8 cellular contexts compared by ENCODE assay signal in the genomic region with DNA sequence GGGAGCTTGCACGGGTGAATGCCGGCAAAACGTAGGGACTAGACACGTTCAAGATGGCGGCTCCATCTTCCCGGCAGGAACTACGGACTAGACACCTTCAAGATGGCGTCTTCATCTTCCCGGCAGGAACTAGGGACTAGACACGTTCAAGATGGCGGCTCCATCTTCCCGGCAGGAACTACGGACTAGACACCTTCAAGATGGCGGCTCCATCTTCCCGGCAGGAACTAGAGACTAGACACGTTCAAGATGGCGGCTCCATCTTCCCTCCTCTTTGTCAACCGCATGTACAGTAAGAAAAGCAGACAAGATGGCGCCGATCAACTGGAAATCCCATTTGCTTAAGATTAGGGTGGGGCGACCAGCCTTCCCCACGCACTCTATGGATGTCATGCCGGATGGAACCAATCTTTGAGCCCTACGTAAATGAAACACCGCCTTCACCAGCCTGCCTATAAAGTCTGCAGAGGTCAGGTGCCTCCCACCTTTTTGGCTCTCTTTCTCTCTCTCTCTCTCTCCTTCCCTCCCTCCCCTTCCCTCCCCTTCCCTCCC.
DNase-seq lines count a peak whose midpoint lies in the region; ATAC-seq and TF ChIP-seq lines count a peak whose summit lies in the region.

No MANE protein-coding gene starts in this region.

- DNase-seq in EH (ENCODE audit: low read depth) (peak; percentile 100), NCI-H2171 (lab: John Stamatoyannopoulos, UW) (peak; percentile 70), fibroblast of villous mesenchyme (ENCODE audit: low read depth) (peak; percentile 76), pons (ENCODE audit: low spot score) (peak; percentile 19)

- peaks cover 15% of the 10 kb centered on the region for H3K9me3 Mint-ChIP-seq in activated T-helper 17 cell treated with anti-CD3 and anti-CD28 coated beads, Interleukin-2, amount 50 U/mL, for 72 hours

- peak; percentile 96 for ATAC-seq in GM21786 (IDR thresholded peaks at IDR 0.05; ENCODE audit: unreplicated experiment)
- ATAC-seq in activated T-helper 17 cell treated with anti-CD3 and anti-CD28 coated beads, Interleukin-2, amount 50 U/mL, for 72 hours (replicated peaks): peak; percentile 95
- no peak for ATAC-seq in HG03280 (IDR thresholded peaks at IDR 0.05; ENCODE audit: unreplicated experiment)
- no peak for ATAC-seq in HG02610 (IDR thresholded peaks at IDR 0.05; ENCODE audit: unreplicated experiment)

- H3K4me3 ChIP-seq in fibroblast of villous mesenchyme (ENCODE audit: low read depth, low read length): no peak overlapping the region

- peaks cover 10% of the 10 kb centered on the region for H3K4me1 Mint-ChIP-seq in activated T-helper 17 cell treated with anti-CD3 and anti-CD28 coated beads, Interleukin-2, amount 50 U/mL, for 72 hours

- no peak for TF ChIP-seq CTCF in fibroblast of villous mesenchyme (IDR thresholded peaks at IDR 0.05; ENCODE audit: insufficient read depth, low read depth, low read length)

- H3K27ac Mint-ChIP-seq in activated T-helper 17 cell treated with anti-CD3 and anti-CD28 coated beads, Interleukin-2, amount 50 U/mL, for 72 hours: peak overlapping the region; percentile 83

- H3K36me3 Mint-ChIP-seq in activated T-helper 17 cell treated with anti-CD3 and anti-CD28 coated beads, Interleukin-2, amount 50 U/mL, for 72 hours (ENCODE audit: low read depth): no peaks in the 10 kb centered on the region

- no peaks in the 10 kb centered on the region for H3K27me3 Mint-ChIP-seq in activated T-helper 17 cell treated with anti-CD3 and anti-CD28 coated beads, Interleukin-2, amount 50 U/mL, for 72 hours

- peak overlapping the region; percentile 69 for H3K4me3 Mint-ChIP-seq in activated T-helper 17 cell treated with anti-CD3 and anti-CD28 coated beads, Interleukin-2, amount 50 U/mL, for 72 hours

Comparison
In these comparisons a context has a peak if more than half of its experiments do, and no peak if none do; other contexts are left out.
1. DNase-seq: peak in every context shown above with its lines; median percentile 100 in EH; 76 in fibroblast of villous mesenchyme; 70 in NCI-H2171; 19 in pons.
2. ATAC-seq: peak in GM21786 (single experiment) and activated T-helper 17 cell treated with anti-CD3 and anti-CD28 coated beads, Interleukin-2, amount 50 U/mL, for 72 hours (single experiment); none in HG03280 (single experiment) and HG02610 (single experiment).